4 cellular contexts compared by ENCODE assay signal in the genomic region with DNA sequence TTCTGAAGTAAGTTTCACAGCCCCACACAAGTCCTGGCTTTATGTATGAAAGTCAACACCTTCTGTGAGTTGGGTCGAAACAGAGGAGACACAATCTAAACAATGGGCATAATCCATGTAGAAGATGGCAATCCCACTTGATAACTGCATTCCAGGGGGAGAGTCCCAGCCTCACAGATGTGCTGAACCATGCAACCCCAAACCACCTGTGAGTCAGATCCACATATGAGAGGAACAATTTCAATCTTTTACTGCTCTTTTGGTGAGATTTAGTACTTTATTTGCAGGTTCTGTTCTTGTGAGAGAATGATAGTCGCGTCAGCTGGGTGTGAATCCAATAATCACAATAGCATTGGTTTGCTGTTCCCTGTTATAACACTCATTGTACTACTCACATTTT. TPM values are rescaled to one million over a fixed set of nuclear protein-coding genes. Genes with fewer than 3 reads are reported as not detected.
"Had no signal": no experiment of that assay in that cellular context is flagged by ENCODE, and none has a peak within 500 bp of the region (broad histone marks: within the 10 kb centered on the region; RNA-seq: fewer than 3 reads in every experiment).

No MANE protein-coding gene starts in this region.

RNA-seq across cellular contexts. Expression of a gene that starts 21.3 kb away (rescaled TPM):
- total RNA-seq: LHCN-M2, M059J, MCF 10A, NCI-H460 had no signal
